Comparison of ENCODE assay signal across 17 cellular contexts in the genomic region with DNA sequence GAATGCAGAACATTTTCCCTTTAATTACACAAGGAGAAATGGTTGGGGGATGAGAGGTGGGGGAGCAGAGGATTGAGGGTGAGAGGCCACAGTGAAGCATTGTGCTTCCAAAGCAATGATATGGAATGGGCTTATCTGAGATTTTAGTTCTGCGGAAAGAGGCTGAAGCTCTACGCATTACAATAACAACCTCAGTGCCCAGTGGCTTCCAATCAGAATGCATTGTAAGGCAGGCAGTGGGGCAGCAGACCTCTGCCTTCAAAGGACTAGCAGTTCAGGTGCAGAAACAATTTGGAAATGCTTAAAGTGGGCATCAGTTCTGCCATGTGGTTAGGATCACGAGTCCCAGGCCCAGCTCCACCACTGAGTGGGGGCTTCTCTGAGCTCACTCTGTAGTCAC.
DNase-seq lines count a peak whose midpoint lies in the region; ATAC-seq, FAIRE-seq and TF ChIP-seq lines count a peak whose summit lies in the region.
"Had no signal": no experiment of that assay in that cellular context is flagged by ENCODE, and none has a peak within 500 bp of the region (broad histone marks: within the 10 kb centered on the region; RNA-seq: fewer than 3 reads in every experiment).

No MANE protein-coding gene starts in this region.

- intact Hi-C loops in upper lobe of right lung (cut with DNase I) = no loop called here

- H3K4me1 Mint-ChIP-seq in neural progenitor cell = peaks cover 15% of the 10 kb centered on the region
- H3K4me1 Mint-ChIP-seq: B cell had no signal

- H3K4me1 ChIP-seq in HUES48 (ENCODE audit: control insufficient read depth, insufficient read depth, low read length) (peaks cover 16% of the 10 kb centered on the region), neural progenitor cell (peaks cover 11% of the 10 kb centered on the region), upper lobe of right lung (peaks cover 25% of the 10 kb centered on the region)

- H3K4me3 ChIP-seq in HUES48 (ENCODE audit: low read depth, low read length) = no peak overlapping the region
- no peak overlapping the region for H3K4me3 ChIP-seq in coronary artery
- no peak overlapping the region for H3K4me3 ChIP-seq in neural progenitor cell
- H3K4me3 ChIP-seq in upper lobe of right lung = no peak overlapping the region

- peak overlapping the region; percentile 8 for H2AFZ ChIP-seq in neural progenitor cell (replicated peaks)

- H3K27ac Mint-ChIP-seq in neural progenitor cell = no peak overlapping the region
- H3K27ac Mint-ChIP-seq: B cell; CD4-positive, alpha-beta T cell; H9 had no signal

- ATAC-seq in upper lobe of right lung = no peak

- H3K36me3 ChIP-seq in HUES48 (ENCODE audit: control insufficient read depth, insufficient read depth, low read length) = no peaks in the 10 kb centered on the region
- H3K36me3 ChIP-seq in neural progenitor cell = no peaks in the 10 kb centered on the region
- no peaks in the 10 kb centered on the region for H3K36me3 ChIP-seq in upper lobe of right lung

- no peaks in the 10 kb centered on the region for H3K36me3 Mint-ChIP-seq in neural progenitor cell

- H3K27me3 ChIP-seq in HUES48 (ENCODE audit: control insufficient read depth, insufficient read depth, low read length) (no peaks in the 10 kb centered on the region), neural progenitor cell (no peaks in the 10 kb centered on the region), upper lobe of right lung (no peaks in the 10 kb centered on the region)

- H3K27me3 Mint-ChIP-seq in neural progenitor cell (ENCODE audit: insufficient read depth, low read depth) = peaks cover under 1% of the 10 kb centered on the region
- H3K27me3 Mint-ChIP-seq: CD4-positive, alpha-beta T cell had no signal

- H3K9me3 Mint-ChIP-seq in neural progenitor cell = no peaks in the 10 kb centered on the region
- H3K9me3 Mint-ChIP-seq: CD4-positive, alpha-beta T cell; H9 had no signal

- H3K4me3 Mint-ChIP-seq in neural progenitor cell = no peak overlapping the region
- H3K4me3 Mint-ChIP-seq: B cell; CD4-positive, alpha-beta T cell; H9 had no signal

- H3K27ac ChIP-seq in HUES48 (ENCODE audit: low read depth, low read length) (peak overlapping the region; percentile 18), coronary artery (no peak overlapping the region), neural progenitor cell (no peak overlapping the region), upper lobe of right lung (peak overlapping the region; percentile 8)

- H3K4me2 ChIP-seq in neural progenitor cell = no peak overlapping the region

- no peak for FAIRE-seq in HTR-8/SVneo (lab: Jason Lieb, UNC)
- FAIRE-seq: A204.1, GM12891 had no signal

- H3K79me2 ChIP-seq in neural progenitor cell (ENCODE audit: low read depth) = no peaks in the 10 kb centered on the region

- H3K9ac ChIP-seq in HUES48 (ENCODE audit: low read depth, low read length) (no peak overlapping the region), neural progenitor cell (no peak overlapping the region)

- no peaks in the 10 kb centered on the region for H4K20me1 ChIP-seq in neural progenitor cell (ENCODE audit: low read depth)

- H3K9me3 ChIP-seq in HUES48 (ENCODE audit: control insufficient read depth, insufficient read depth, low read length) (no peaks in the 10 kb centered on the region), neural progenitor cell (ENCODE audit: low read depth) (no peaks in the 10 kb centered on the region), upper lobe of right lung (no peaks in the 10 kb centered on the region)

- DNase-seq in coronary artery (ENCODE audit: low spot score) = peak; percentile 41
- no peak for DNase-seq in neural progenitor cell (ENCODE audit: low spot score)
- no peak for DNase-seq in upper lobe of right lung
- DNase-seq in GDM1 (lab: John Stamatoyannopoulos, UW) = no peak
- no peak for DNase-seq in activated naive CD4-positive, alpha-beta T cell (lab: John Stamatoyannopoulos, UW)
- DNase-seq in HTR-8/SVneo (ENCODE audit: insufficient read length, low spot score) = no peak
- DNase-seq: C1 segment of cervical spinal cord; Calu3; CD4-positive, alpha-beta T cell; DMS 273 treated with DMSO at 0.1 percent for 48 hours; DMS79; H9; IMR-90 had no signal

- no peaks in the 10 kb centered on the region for H3F3A ChIP-seq in neural progenitor cell (ENCODE audit: low read depth)

- TF ChIP-seq CTCF in coronary artery (IDR thresholded peaks at IDR 0.05) (no peak), neural progenitor cell (IDR thresholded peaks at IDR 0.05) (no peak), upper lobe of right lung (IDR thresholded peaks at IDR 0.05) (no peak)

Comparison
In these comparisons a context has a peak if more than half of its experiments do, and no peak if none do; other contexts are left out.
1. H3K27ac ChIP-seq: peak in HUES48 (single experiment) and upper lobe of right lung (single experiment); none in coronary artery (0 of 2) and neural progenitor cell (single experiment).